Comparison of ENCODE assay signal across 19 cellular contexts in genomic region chr16:11547517-11547916, GRCh38. TPM values are rescaled to one million over a fixed set of nuclear protein-coding genes. Genes with fewer than 3 reads are reported as not detected.
DNase-seq lines count a peak whose midpoint lies in the region; ATAC-seq and TF ChIP-seq lines count a peak whose summit lies in the region.
"Had no signal": no experiment of that assay in that cellular context is flagged by ENCODE, and none has a peak within 500 bp of the region (broad histone marks: within the 10 kb centered on the region; RNA-seq: fewer than 3 reads in every experiment).

No MANE protein-coding gene starts in this region.

- intact Hi-C loops in CD4-positive, alpha-beta T cell (cut with DNase I, micrococcal nuclease) = loop anchor here in 1 of 2 experiments (5.0 kb wide), 1 partner anchor 35 kb away; no protein-coding TSS in a partner anchor
- intact Hi-C loops in sciatic nerve (cut with DNase I) = no loop called here

- no peaks in the 10 kb centered on the region for H3K9me3 Mint-ChIP-seq in CD4-positive, alpha-beta T cell
- H3K9me3 Mint-ChIP-seq in brain (peaks cover 4 to 31% (median 13%) of the 10 kb centered on the region in 5 experiments), immature natural killer cell (no peaks in the 10 kb centered on the region)
- H3K9me3 Mint-ChIP-seq: dendritic cell treated with granulocyte-macrophage colony-stimulating factor and Interleukin-4, amounts not matched to agents 40 ng/mL and 50 ng/mL, for 4 days had no signal

- H3K36me3 Mint-ChIP-seq in CD4-positive, alpha-beta T cell (ENCODE audit: low read depth) = peaks cover 72% of the 10 kb centered on the region
- H3K36me3 Mint-ChIP-seq in brain = peaks cover 51% of the 10 kb centered on the region
- H3K36me3 Mint-ChIP-seq in immature natural killer cell = peaks cover 42 to 65% (median 46%) of the 10 kb centered on the region in 3 donors

- CTCF ChIA-PET in CD4-positive, alpha-beta T cell (lab: Charles Lee) = interaction anchor here (0.9 kb wide), 1 partner anchor 15 kb away, joined by 3 read pairs; no protein-coding TSS in a partner anchor

- no peaks in the 10 kb centered on the region for H3K9me3 ChIP-seq in CD4-positive, alpha-beta T cell (ENCODE audit: control insufficient read depth, low read length)
- H3K9me3 ChIP-seq: lower lobe of right lung had no signal

- no peak for TF ChIP-seq CTCF in CD4-positive, alpha-beta T cell (IDR thresholded peaks at IDR 0.05)
- no peak for TF ChIP-seq CTCF in brain (conservative IDR thresholded peaks at IDR 0.05)

- peaks cover 7% of the 10 kb centered on the region for H3K4me1 Mint-ChIP-seq in CD4-positive, alpha-beta T cell (ENCODE audit: low read depth)
- peaks cover 58% of the 10 kb centered on the region for H3K4me1 Mint-ChIP-seq in brain
- peaks cover 46 to 79% of the 10 kb centered on the region in 2 donors for H3K4me1 Mint-ChIP-seq in immature natural killer cell

- no peaks in the 10 kb centered on the region for H3K27me3 Mint-ChIP-seq in CD4-positive, alpha-beta T cell
- H3K27me3 Mint-ChIP-seq in brain (no peaks in the 10 kb centered on the region), immature natural killer cell (ENCODE audit: low read depth in 3 of 3) (peaks cover 19 to 26% (median 21%) of the 10 kb centered on the region in 3 donors)
- H3K27me3 Mint-ChIP-seq: dendritic cell treated with granulocyte-macrophage colony-stimulating factor and Interleukin-4, amounts not matched to agents 40 ng/mL and 50 ng/mL, for 4 days; naive B cell; T-cell; type B pancreatic cell had no signal

- H3K4me3 Mint-ChIP-seq in CD4-positive, alpha-beta T cell = no peak overlapping the region
- H3K4me3 Mint-ChIP-seq in brain = peak overlapping the region in 4 of 5 experiments; percentile 31 to 66 (median 42)
- H3K4me3 Mint-ChIP-seq in immature natural killer cell = no peak overlapping the region
- H3K4me3 Mint-ChIP-seq: dendritic cell treated with granulocyte-macrophage colony-stimulating factor and Interleukin-4, amounts not matched to agents 40 ng/mL and 50 ng/mL, for 4 days; naive B cell; T-cell; type B pancreatic cell had no signal

- no peak for ATAC-seq in CD4-positive, alpha-beta T cell (ENCODE audit: poor library complexity)
- ATAC-seq in sciatic nerve (peak; percentile 50), GM18873 (IDR thresholded peaks at IDR 0.05; ENCODE audit: low FRiP score, unreplicated experiment) (no peak)
- ATAC-seq: lower lobe of right lung, T-cell had no signal

- H3K27ac Mint-ChIP-seq in CD4-positive, alpha-beta T cell = peak overlapping the region; percentile 78
- peak overlapping the region; percentile 46 to 90 (median 83) for H3K27ac Mint-ChIP-seq in brain
- H3K27ac Mint-ChIP-seq in immature natural killer cell = peak overlapping the region; percentile 34 to 77 (median 70)
- H3K27ac Mint-ChIP-seq: dendritic cell treated with granulocyte-macrophage colony-stimulating factor and Interleukin-4, amounts not matched to agents 40 ng/mL and 50 ng/mL, for 4 days; type B pancreatic cell had no signal

- DNase-seq in CD4-positive, alpha-beta T cell = no peak
- DNase-seq in immature natural killer cell (no peak), sciatic nerve (ENCODE audit: low spot score) (no peak), HT-29 (ENCODE audit: low spot score) (no peak), activated gamma-delta T cell (lab: John Stamatoyannopoulos, UW) (no peak), NCI-H1417 treated with DMSO at 0.1 percent for 48 hours (lab: John Stamatoyannopoulos, UW) (no peak)
- DNase-seq: activated CD4-positive, alpha-beta T cell treated with anti-CD3 and anti-CD28 coated beads, Interleukin-2, amount 50 U/mL, for 1 hour; activated naive CD4-positive, alpha-beta T cell treated with Interleukin-2 at 50 U/mL for 16 hours; DND-41; lower lobe of right lung; naive B cell; NCI-H2081 treated with DMSO at 0.1 percent for 48 hours; NCI-H526; Right ventricle myocardium superior; T-cell had no signal

- H3K27ac ChIP-seq in CD4-positive, alpha-beta T cell (ENCODE audit: low read depth, low read length) = no peak overlapping the region
- H3K27ac ChIP-seq: lower lobe of right lung had no signal

- POLR2A ChIA-PET in CD4-positive, alpha-beta T cell (lab: Charles Lee) = no interaction called here

- no peaks in the 10 kb centered on the region for H3K27me3 ChIP-seq in CD4-positive, alpha-beta T cell (ENCODE audit: control insufficient read depth, insufficient read depth, low read length)

RNA-seq across cellular contexts. Expression of gene LITAF, which starts 39.2 kb away (rescaled TPM):
- 100 to 1,000 TPM; 226 to 257 TPM for total RNA-seq in CD4-positive, alpha-beta T cell
- polyA plus RNA-seq in brain (ENCODE audit: insufficient read depth, low read depth, low replicate concordance) (96.6 TPM), immature natural killer cell (1,000 to 10,000 TPM; 1,031 to 1,827 (median 1,086) TPM)
- total RNA-seq in sciatic nerve = 200 TPM
- 116 and 128 TPM in 2 replicates for total RNA-seq in HT-29 (2014; rRNA removed; shearing (Covaris generic))

Comparison
In these comparisons a context has a peak if more than half of its experiments do, and no peak if none do; other contexts are left out.
1. H3K4me3 Mint-ChIP-seq: peak in brain (4 of 5); none in CD4-positive, alpha-beta T cell (single experiment) and immature natural killer cell (0 of 5).
2. Peak in every context shown above with its lines, with median percentiles within 50 percentile points of each other: H3K27ac Mint-ChIP-seq.